ENCODE assay signal across 14 cellular contexts in genomic region chr1:56501888-56502287, GRCh38.
"Had no signal": no experiment of that assay in that cellular context is flagged by ENCODE, and none has a peak within 500 bp of the region (broad histone marks: within the 10 kb centered on the region; RNA-seq: fewer than 3 reads in every experiment).

No MANE protein-coding gene starts in this region.

- H3K27ac ChIP-seq: epithelial cell of prostate had no signal

- ATAC-seq: stimulated activated effector memory CD8-positive, alpha-beta T cell treated with anti-CD3 and anti-CD28 coated beads, Interleukin-12 subunit alpha, Interleukin-12 subunit beta, amount 100 ng/mL, for 72 hours had no signal

- H3K4me3 ChIP-seq: heart right ventricle had no signal

- H3K27me3 ChIP-seq: heart right ventricle had no signal

- FAIRE-seq: astrocyte, bronchial epithelial cell, frontal cortex, urothelium cell line had no signal

- DNase-seq: activated CD4-positive, alpha-beta T cell treated with anti-CD3 and anti-CD28 coated beads for 1 hour; activated CD4-positive, alpha-beta T cell treated with anti-CD3 and anti-CD28 coated beads, Interleukin-2, amount 50 U/mL, for 4 hours; activated naive CD4-positive, alpha-beta T cell treated with anti-CD3 and anti-CD28 coated beads, Interleukin-2, amount 10 ng/mL, durations not matched to agents 7 days and 5 days; activated T-cell treated with anti-CD3 and anti-CD28 coated beads, Interleukin-2, amount 50 U/mL, for 24 hours; heart right ventricle; mesendoderm; T-helper 1 cell; T1000 had no signal

- H3K9me3 ChIP-seq: heart right ventricle had no signal
